Comparison of ENCODE assay signal across 15 cellular contexts in genomic region chr5:143033535-143034260, GRCh38.
DNase-seq lines count a peak whose midpoint lies in the region; ATAC-seq and TF ChIP-seq lines count a peak whose summit lies in the region.
"Had no signal": no experiment of that assay in that cellular context is flagged by ENCODE, and none has a peak within 500 bp of the region (broad histone marks: within the 10 kb centered on the region; RNA-seq: fewer than 3 reads in every experiment).

No MANE protein-coding gene starts in this region.

- no peak overlapping the region for H3K4me3 Mint-ChIP-seq in CD8-positive, alpha-beta T cell
- no peak overlapping the region for H3K4me3 Mint-ChIP-seq in stimulated activated naive B cell treated with anti-CD40 and anti-IgM and Interleukin-4, amounts not matched to agents 10 μg/mL and 1 μg/mL and 100 μg/mL, for 72 hours
- no peak overlapping the region for H3K4me3 Mint-ChIP-seq in T-cell
- H3K4me3 Mint-ChIP-seq: activated naive CD4-positive, alpha-beta T cell treated with anti-CD3 and anti-CD28 coated beads, Interleukin-2, amount 10 ng/mL, durations not matched to agents 7 days and 5 days had no signal

- CTCF ChIA-PET in AG04449 (lab: Yijun Ruan, JAX), result no interaction called here
- CTCF ChIA-PET in CD8-positive, alpha-beta T cell (lab: Charles Lee), result no interaction called here
- CTCF ChIA-PET in T-cell (lab: Charles Lee), result no interaction called here

- no peak overlapping the region for H3K27ac Mint-ChIP-seq in CD8-positive, alpha-beta T cell
- no peak overlapping the region for H3K27ac Mint-ChIP-seq in stimulated activated naive B cell treated with anti-CD40 and anti-IgM and Interleukin-4, amounts not matched to agents 10 μg/mL and 1 μg/mL and 100 μg/mL, for 72 hours
- H3K27ac Mint-ChIP-seq in T-cell, result no peak overlapping the region
- H3K27ac Mint-ChIP-seq: activated naive CD4-positive, alpha-beta T cell treated with anti-CD3 and anti-CD28 coated beads, Interleukin-2, amount 10 ng/mL, durations not matched to agents 7 days and 5 days had no signal

- H3K36me3 Mint-ChIP-seq in CD8-positive, alpha-beta T cell, result peaks cover 38% of the 10 kb centered on the region
- H3K36me3 Mint-ChIP-seq in stimulated activated naive B cell treated with anti-CD40 and anti-IgM and Interleukin-4, amounts not matched to agents 10 μg/mL and 1 μg/mL and 100 μg/mL, for 72 hours, result peaks cover 1 to 7% of the 10 kb centered on the region in 2 donors
- H3K36me3 Mint-ChIP-seq in T-cell, result peaks cover 19% of the 10 kb centered on the region

- peak; percentile 84 for DNase-seq in AG04449 (ENCODE audit: low read depth, low spot score)
- DNase-seq in HPDE6-E6E7 (ENCODE audit: extremely low spot score), result peak; percentile 57
- peak; percentile 53 for DNase-seq in adipocyte (ENCODE audit: low read depth)
- DNase-seq in hepatic stellate cell (ENCODE audit: low spot score), result peak; percentile 59
- no peak for DNase-seq in CD8-positive, alpha-beta T cell
- no peak for DNase-seq in GF-D8 (lab: John Stamatoyannopoulos, UW)
- DNase-seq in stimulated activated naive B cell treated with anti-CD40 and anti-IgM and Interleukin-4, amounts not matched to agents 10 μg/mL and 1 μg/mL and 100 μg/mL, for 72 hours, result no peak
- DNase-seq in T-cell, result no peak
- DNase-seq: activated CD4-positive, CD25-positive, alpha-beta regulatory T cell treated with anti-CD3 and anti-CD28 coated beads, Interleukin-2, amount 50 U/mL, for 72 hours; activated naive CD4-positive, alpha-beta T cell treated with anti-CD3 and anti-CD28 coated beads, Interleukin-2, amount 10 ng/mL, durations not matched to agents 7 days and 5 days; Calu3; lower lobe of right lung; NCI-H1105 treated with DMSO at 0.1 percent for 48 hours; sigmoid colon had no signal

- H3K4me1 Mint-ChIP-seq in CD8-positive, alpha-beta T cell (ENCODE audit: low read depth), result peaks cover 26% of the 10 kb centered on the region
- peaks cover 32 to 70% of the 10 kb centered on the region in 2 donors for H3K4me1 Mint-ChIP-seq in stimulated activated naive B cell treated with anti-CD40 and anti-IgM and Interleukin-4, amounts not matched to agents 10 μg/mL and 1 μg/mL and 100 μg/mL, for 72 hours
- peaks cover 32 to 41% (median 33%) of the 10 kb centered on the region in 3 donors for H3K4me1 Mint-ChIP-seq in T-cell

- no peaks in the 10 kb centered on the region for H3K9me3 Mint-ChIP-seq in CD8-positive, alpha-beta T cell
- no peaks in the 10 kb centered on the region for H3K9me3 Mint-ChIP-seq in stimulated activated naive B cell treated with anti-CD40 and anti-IgM and Interleukin-4, amounts not matched to agents 10 μg/mL and 1 μg/mL and 100 μg/mL, for 72 hours
- no peaks in the 10 kb centered on the region for H3K9me3 Mint-ChIP-seq in T-cell
- H3K9me3 Mint-ChIP-seq: activated naive CD4-positive, alpha-beta T cell treated with anti-CD3 and anti-CD28 coated beads, Interleukin-2, amount 10 ng/mL, durations not matched to agents 7 days and 5 days had no signal

- ATAC-seq in CD8-positive, alpha-beta T cell, result no peak
- no peak for ATAC-seq in stimulated activated naive B cell treated with anti-CD40 and anti-IgM and Interleukin-4, amounts not matched to agents 10 μg/mL and 1 μg/mL and 100 μg/mL, for 72 hours (replicated peaks)
- ATAC-seq in T-cell (replicated peaks in 1 of 4), result no peak
- ATAC-seq: lower lobe of right lung, Right ventricle myocardium inferior had no signal

- peaks cover 4% of the 10 kb centered on the region for H3K4me1 ChIP-seq in adipocyte (ENCODE audit: control insufficient read depth, insufficient read depth, low read length)
- peaks cover 25% of the 10 kb centered on the region for H3K4me1 ChIP-seq in CD8-positive, alpha-beta T cell (ENCODE audit: insufficient read depth, low read length)

- intact Hi-C loops in CD8-positive, alpha-beta T cell (cut with DNase I, micrococcal nuclease), result no loop called here

- peaks cover 6% of the 10 kb centered on the region for H3K9me3 ChIP-seq in adipocyte (ENCODE audit: control insufficient read depth, low read length)
- no peaks in the 10 kb centered on the region for H3K9me3 ChIP-seq in CD8-positive, alpha-beta T cell (ENCODE audit: low read length)
- H3K9me3 ChIP-seq: lower lobe of right lung, sigmoid colon had no signal

- no peak overlapping the region for H3K4me3 ChIP-seq in AG04449 (ENCODE audit: low read depth, low read length)
- no peak overlapping the region for H3K4me3 ChIP-seq in adipocyte (ENCODE audit: low read length)
- H3K4me3 ChIP-seq in CD8-positive, alpha-beta T cell (ENCODE audit: low read depth, low read length), result no peak overlapping the region
- H3K4me3 ChIP-seq: lower lobe of right lung, sigmoid colon had no signal

- H3K9ac ChIP-seq in adipocyte (ENCODE audit: low read length), result no peak overlapping the region

- POLR2A ChIA-PET in AG04449 (lab: Yijun Ruan, JAX) (interaction anchor here (0.7 to 1.0 kb wide), 2 partner anchors 32 to 133 kb away, joined by 3 read pairs; no protein-coding TSS in a partner anchor), T-cell (lab: Charles Lee) (interaction anchor here in 1 of 2 donors (0.6 kb wide), 1 partner anchor 401 kb away, joined by 6 read pairs; no protein-coding TSS in a partner anchor)
- POLR2A ChIA-PET in CD8-positive, alpha-beta T cell (lab: Charles Lee), result no interaction called here

- peaks cover 18% of the 10 kb centered on the region for H3K27me3 ChIP-seq in adipocyte (replicated peaks; ENCODE audit: control insufficient read depth, insufficient read depth, low read length)
- H3K27me3 ChIP-seq in CD8-positive, alpha-beta T cell (ENCODE audit: insufficient read depth, low read length), result no peaks in the 10 kb centered on the region
- H3K27me3 ChIP-seq: sigmoid colon had no signal

- no peak overlapping the region for H3K27ac ChIP-seq in CD8-positive, alpha-beta T cell (ENCODE audit: low read depth, low read length)
- H3K27ac ChIP-seq: lower lobe of right lung had no signal

- H3K36me3 ChIP-seq in adipocyte (ENCODE audit: control insufficient read depth, insufficient read depth, low read length, severe bottlenecking), result no peaks in the 10 kb centered on the region
- H3K36me3 ChIP-seq in CD8-positive, alpha-beta T cell (ENCODE audit: insufficient read depth, low read length), result no peaks in the 10 kb centered on the region
- H3K36me3 ChIP-seq: lower lobe of right lung, sigmoid colon had no signal

- TF ChIP-seq CTCF in AG04449 (IDR thresholded peaks at IDR 0.05; ENCODE audit: insufficient read depth, low read length, missing control alignments), result no peak
- TF ChIP-seq CTCF in CD8-positive, alpha-beta T cell (IDR thresholded peaks at IDR 0.05), result no peak

- H3K27me3 Mint-ChIP-seq in CD8-positive, alpha-beta T cell (ENCODE audit: low read depth), result no peaks in the 10 kb centered on the region
- no peaks in the 10 kb centered on the region for H3K27me3 Mint-ChIP-seq in stimulated activated naive B cell treated with anti-CD40 and anti-IgM and Interleukin-4, amounts not matched to agents 10 μg/mL and 1 μg/mL and 100 μg/mL, for 72 hours
- no peaks in the 10 kb centered on the region for H3K27me3 Mint-ChIP-seq in T-cell
- H3K27me3 Mint-ChIP-seq: activated naive CD4-positive, alpha-beta T cell treated with anti-CD3 and anti-CD28 coated beads, Interleukin-2, amount 10 ng/mL, durations not matched to agents 7 days and 5 days had no signal

Comparison
In these comparisons a context has a peak if more than half of its experiments do, and no peak if none do; other contexts are left out.
1. DNase-seq: peak in AG04449 (single experiment), HPDE6-E6E7 (single experiment), adipocyte (single experiment) and hepatic stellate cell (single experiment); none in CD8-positive, alpha-beta T cell (0 of 7), GF-D8 (single experiment), stimulated activated naive B cell treated with anti-CD40 and anti-IgM and Interleukin-4, amounts not matched to agents 10 μg/mL and 1 μg/mL and 100 μg/mL, for 72 hours (single experiment) and T-cell (0 of 34).